In genomic region chr15:37481126-37481525, GRCh38 we compare ENCODE assay signal across 9 cellular contexts.
"Had no signal": no experiment of that assay in that cellular context is flagged by ENCODE, and none has a peak within 500 bp of the region (broad histone marks: within the 10 kb centered on the region; RNA-seq: fewer than 3 reads in every experiment).

No MANE protein-coding gene starts in this region.

- H3K4me3 Mint-ChIP-seq: HFFc6, IgD-negative memory B cell had no signal

- H3K27ac ChIP-seq: GM23248, HL-60 had no signal

- H3K27ac Mint-ChIP-seq: HFFc6, IgD-negative memory B cell had no signal

- H3K9me3 ChIP-seq: HAP-1 had no signal

- H3K4me1 ChIP-seq: HAP-1 had no signal

- H3K4me3 ChIP-seq: GM23248, HAP-1 had no signal

- H3K9ac ChIP-seq: GM23248 had no signal

- H3K36me3 Mint-ChIP-seq: IgD-negative memory B cell had no signal

- ATAC-seq: HCT116, HepG2 had no signal

- H3K36me3 ChIP-seq: HAP-1 had no signal

- DNase-seq: GM23248, GOT3, H7, HFFc6 had no signal

- H3K4me1 Mint-ChIP-seq: IgD-negative memory B cell had no signal

- H2AFZ ChIP-seq: GM23248 had no signal

- H3K27me3 Mint-ChIP-seq: IgD-negative memory B cell had no signal
